ENCODE assay signal across 21 cellular contexts in genomic region chr10:21823617-21824016, GRCh38.
"Had no signal": no experiment of that assay in that cellular context is flagged by ENCODE, and none has a peak within 500 bp of the region (broad histone marks: within the 10 kb centered on the region; RNA-seq: fewer than 3 reads in every experiment).

No MANE protein-coding gene starts in this region.

- H3K4me3 Mint-ChIP-seq: mesothelial cell of epicardium, naive B cell had no signal

- DNase-seq: dermis blood vessel endothelial cell; dorsolateral prefrontal cortex; effector CD4-positive, alpha-beta T cell; effector memory CD4-positive, alpha-beta T cell; esophagus squamous epithelium; foreskin fibroblast; foreskin melanocyte; gastrocnemius medialis; glutamatergic neuron; head of caudate nucleus; heart right ventricle; hippocampal formation; left cardiac atrium; left lung; left ventricle myocardium superior; lower lobe of right lung; mesenchymal stem cell; mucosa of descending colon; naive B cell had no signal

- ATAC-seq: gastrocnemius medialis, heart right ventricle, left cardiac atrium, left lung, left ventricle myocardium superior, lower lobe of right lung, mucosa of descending colon had no signal

- H3K27ac Mint-ChIP-seq: mesothelial cell of epicardium, naive B cell had no signal

- H3K4me1 Mint-ChIP-seq: naive B cell had no signal

- H3K27me3 Mint-ChIP-seq: naive B cell had no signal

- H3K4me3 ChIP-seq: coronary artery, dorsolateral prefrontal cortex, esophagus squamous epithelium, gastrocnemius medialis, heart right ventricle, left lung, lower lobe of right lung, mucosa of descending colon had no signal

- H3K27me3 ChIP-seq: dorsolateral prefrontal cortex, esophagus squamous epithelium, gastrocnemius medialis, heart right ventricle, left lung had no signal

- H3K27ac ChIP-seq: coronary artery, dorsolateral prefrontal cortex, esophagus squamous epithelium, gastrocnemius medialis, heart right ventricle, left lung, lower lobe of right lung had no signal

- H3K4me1 ChIP-seq: esophagus squamous epithelium, gastrocnemius medialis, heart right ventricle, left lung, lower lobe of right lung had no signal

- H3K36me3 ChIP-seq: gastrocnemius medialis, lower lobe of right lung had no signal
